In genomic region chr20:24468401-24469115, GRCh38 we compare ENCODE assay signal across 16 cellular contexts. TPM values are rescaled to one million over a fixed set of nuclear protein-coding genes. Genes with fewer than 3 reads are reported as not detected.
DNase-seq lines count a peak whose midpoint lies in the region; TF ChIP-seq lines count a peak whose summit lies in the region.
"Had no signal": no experiment of that assay in that cellular context is flagged by ENCODE, and none has a peak within 500 bp of the region (broad histone marks: within the 10 kb centered on the region; RNA-seq: fewer than 3 reads in every experiment).

No MANE protein-coding gene starts in this region.

- no peaks in the 10 kb centered on the region for H3K36me3 ChIP-seq in breast epithelium
- H3K36me3 ChIP-seq in CD4-positive, alpha-beta memory T cell (ENCODE audit: insufficient read depth, low read length): no peaks in the 10 kb centered on the region

- no peaks in the 10 kb centered on the region for H3K27me3 Mint-ChIP-seq in MCF 10A (ENCODE audit: insufficient read depth, unreplicated experiment)
- peaks cover 5% of the 10 kb centered on the region for H3K27me3 Mint-ChIP-seq in endothelial cell (ENCODE audit: unreplicated experiment)
- H3K27me3 Mint-ChIP-seq in nephron (ENCODE audit: low read depth): peaks cover 84% of the 10 kb centered on the region
- H3K27me3 Mint-ChIP-seq in type B pancreatic cell: peaks cover 84% of the 10 kb centered on the region
- peaks cover 29 to 36% of the 10 kb centered on the region in 2 donors for H3K27me3 Mint-ChIP-seq in CD4-positive, alpha-beta memory T cell

- H3K4me3 Mint-ChIP-seq in MCF 10A (ENCODE audit: unreplicated experiment) (no peak overlapping the region), endothelial cell (ENCODE audit: unreplicated experiment) (peak overlapping the region; percentile 84), nephron (peak overlapping the region; percentile 24 to 74 (median 69)), type B pancreatic cell (peak overlapping the region; percentile 72)
- no peak overlapping the region for H3K4me3 Mint-ChIP-seq in CD4-positive, alpha-beta memory T cell
- H3K4me3 Mint-ChIP-seq: activated naive CD4-positive, alpha-beta T cell treated with anti-CD3 and anti-CD28 coated beads, Interleukin-2, amount 50 U/mL, for 24 hours; stimulated activated naive B cell treated with anti-CD40 and anti-IgM and Interleukin-4, amounts not matched to agents 10 μg/mL and 1 μg/mL and 100 μg/mL, for 72 hours; T-helper 2 cell treated with Interferon-gamma antibody and Interleukin-4, amounts not matched to agents 5 μg/mL and 100 μg/mL, for 36 hours had no signal

- H3K27me3 ChIP-seq in breast epithelium: peaks cover 7 to 56% of the 10 kb centered on the region in 2 donors
- H3K27me3 ChIP-seq in CD4-positive, alpha-beta memory T cell (ENCODE audit: insufficient read depth, low read length): peaks cover 4% of the 10 kb centered on the region

- TF ChIP-seq POLR2A in breast epithelium (IDR thresholded peaks at IDR 0.05): no peak

- H3K4me1 Mint-ChIP-seq in MCF 10A (ENCODE audit: insufficient read depth, unreplicated experiment) (no peaks in the 10 kb centered on the region), endothelial cell (ENCODE audit: unreplicated experiment) (peaks cover 7% of the 10 kb centered on the region), nephron (peaks cover 49% of the 10 kb centered on the region), type B pancreatic cell (ENCODE audit: unreplicated experiment) (peaks cover 5% of the 10 kb centered on the region)
- peaks cover 0 to 6% (median 0%) of the 10 kb centered on the region in 4 donors for H3K4me1 Mint-ChIP-seq in CD4-positive, alpha-beta memory T cell

- TF ChIP-seq CTCF in breast epithelium (IDR thresholded peaks at IDR 0.05) (no peak), MCF 10A (IDR thresholded peaks at IDR 0.05; ENCODE audit: unreplicated experiment) (no peak), endothelial cell (IDR thresholded peaks at IDR 0.05; ENCODE audit: unreplicated experiment) (no peak), nephron (IDR thresholded peaks at IDR 0.05; ENCODE audit: unreplicated experiment in 3 of 3) (no peak), type B pancreatic cell (conservative IDR thresholded peaks at IDR 0.05) (no peak)

- POLR2A ChIA-PET in MCF 10A (lab: Yijun Ruan, JAX): no interaction called here
- POLR2A ChIA-PET in CD4-positive, alpha-beta memory T cell (lab: Charles Lee; ENCODE audit: partially characterized antibody): no interaction called here

- peak overlapping the region in 2 of 3 donors; percentile 39 to 48 for H3K4me3 ChIP-seq in breast epithelium
- H3K4me3 ChIP-seq in CD4-positive, alpha-beta memory T cell (ENCODE audit: low read length in 2 of 2): no peak overlapping the region

- H3K36me3 Mint-ChIP-seq in MCF 10A (ENCODE audit: insufficient read depth, unreplicated experiment): no peaks in the 10 kb centered on the region
- H3K36me3 Mint-ChIP-seq in endothelial cell (ENCODE audit: low read depth, unreplicated experiment): no peaks in the 10 kb centered on the region
- no peaks in the 10 kb centered on the region for H3K36me3 Mint-ChIP-seq in nephron (ENCODE audit: low read depth)
- no peaks in the 10 kb centered on the region for H3K36me3 Mint-ChIP-seq in type B pancreatic cell
- no peaks in the 10 kb centered on the region for H3K36me3 Mint-ChIP-seq in CD4-positive, alpha-beta memory T cell
- H3K36me3 Mint-ChIP-seq: activated naive CD4-positive, alpha-beta T cell treated with anti-CD3 and anti-CD28 coated beads, Interleukin-2, amount 50 U/mL, for 24 hours; naive B cell; stimulated activated naive B cell treated with anti-CD40 and anti-IgM and Interleukin-4, amounts not matched to agents 10 μg/mL and 1 μg/mL and 100 μg/mL, for 72 hours had no signal

- no TSS peak for BruUV-seq in MCF 10A (replicated peaks; lab: Mats Ljungman, UMichigan)

- H3K27ac ChIP-seq in breast epithelium: no peak overlapping the region
- H3K27ac ChIP-seq in CD4-positive, alpha-beta memory T cell (ENCODE audit: low read depth, low read length): no peak overlapping the region
- H3K27ac ChIP-seq: 22Rv1 had no signal

- no peak overlapping the region for H3K27ac Mint-ChIP-seq in MCF 10A (ENCODE audit: low read depth, unreplicated experiment)
- H3K27ac Mint-ChIP-seq in endothelial cell (ENCODE audit: unreplicated experiment): no peak overlapping the region
- peak overlapping the region in 1 of 3 experiments; percentile 56 for H3K27ac Mint-ChIP-seq in nephron
- H3K27ac Mint-ChIP-seq in type B pancreatic cell: no peak overlapping the region
- no peak overlapping the region for H3K27ac Mint-ChIP-seq in CD4-positive, alpha-beta memory T cell
- H3K27ac Mint-ChIP-seq: activated naive CD4-positive, alpha-beta T cell treated with anti-CD3 and anti-CD28 coated beads, Interleukin-2, amount 50 U/mL, for 24 hours; naive B cell; stimulated activated naive B cell treated with anti-CD40 and anti-IgM and Interleukin-4, amounts not matched to agents 10 μg/mL and 1 μg/mL and 100 μg/mL, for 72 hours; T-helper 2 cell treated with Interferon-gamma antibody and Interleukin-4, amounts not matched to agents 5 μg/mL and 100 μg/mL, for 36 hours had no signal

- no peaks in the 10 kb centered on the region for H3K4me1 ChIP-seq in breast epithelium
- no peaks in the 10 kb centered on the region for H3K4me1 ChIP-seq in CD4-positive, alpha-beta memory T cell (ENCODE audit: insufficient read depth, low read length)

- CTCF ChIA-PET in MCF 10A (lab: Yijun Ruan, JAX): no interaction called here
- CTCF ChIA-PET in CD4-positive, alpha-beta memory T cell (lab: Charles Lee; ENCODE audit: partially characterized antibody): no interaction called here

- intact Hi-C loops in breast epithelium (cut with DNase I; ENCODE audit: low total_unique reads): no loop called here
- intact Hi-C loops in MCF 10A (cut with micrococcal nuclease): no loop called here
- intact Hi-C loops in CD4-positive, alpha-beta memory T cell (cut with micrococcal nuclease): no loop called here

- no peaks in the 10 kb centered on the region for H3K9me3 ChIP-seq in breast epithelium
- no peaks in the 10 kb centered on the region for H3K9me3 ChIP-seq in CD4-positive, alpha-beta memory T cell (ENCODE audit: control insufficient read depth in 1 of 2, low read length in 2 of 2)

- peaks cover 20% of the 10 kb centered on the region for H3K9me3 Mint-ChIP-seq in MCF 10A (ENCODE audit: unreplicated experiment)
- no peaks in the 10 kb centered on the region for H3K9me3 Mint-ChIP-seq in endothelial cell (ENCODE audit: unreplicated experiment)
- H3K9me3 Mint-ChIP-seq in nephron: no peaks in the 10 kb centered on the region
- H3K9me3 Mint-ChIP-seq in type B pancreatic cell: no peaks in the 10 kb centered on the region
- H3K9me3 Mint-ChIP-seq in CD4-positive, alpha-beta memory T cell: peaks cover 0 to 1% (median 0%) of the 10 kb centered on the region in 8 donors
- H3K9me3 Mint-ChIP-seq: activated naive CD4-positive, alpha-beta T cell treated with anti-CD3 and anti-CD28 coated beads, Interleukin-2, amount 50 U/mL, for 24 hours; naive B cell; stimulated activated naive B cell treated with anti-CD40 and anti-IgM and Interleukin-4, amounts not matched to agents 10 μg/mL and 1 μg/mL and 100 μg/mL, for 72 hours; T-helper 2 cell treated with Interferon-gamma antibody and Interleukin-4, amounts not matched to agents 5 μg/mL and 100 μg/mL, for 36 hours had no signal

- DNase-seq in breast epithelium (ENCODE audit: low spot score in 2 of 2) (no peak), MCF 10A (ENCODE audit: unreplicated experiment) (no peak), endothelial cell (ENCODE audit: low spot score) (peak; percentile 30), type B pancreatic cell (ENCODE audit: extremely low spot score, unreplicated experiment) (no peak), kidney glomerular epithelial cell (lab: John Stamatoyannopoulos, UW) (no peak), H4 (ENCODE audit: low spot score) (no peak)
- DNase-seq in CD4-positive, alpha-beta memory T cell: no peak
- DNase-seq: Karpas-422; naive B cell; NCI-H2081 treated with DMSO at 0.1 percent for 48 hours; stimulated activated CD4-positive, alpha-beta T cell treated with anti-CD3 and anti-CD28 coated beads, Interleukin-1b, Interleukin-23, amount 100 ng/mL, for 48 hours; stimulated activated naive B cell treated with anti-CD40 and anti-IgM and Interleukin-4, amounts not matched to agents 10 μg/mL and 1 μg/mL and 100 μg/mL, for 72 hours had no signal

RNA-seq across cellular contexts. Expression of gene SYNDIG1, which starts 0.9 kb away (rescaled TPM):
- total RNA-seq in breast epithelium (under 1 TPM; under 0.01 to 0.48 (median 0.15) TPM), MCF 10A (2022) (not detected in 2 replicates), endothelial cell (ENCODE audit: unreplicated experiment) (8.1 TPM), type B pancreatic cell (ENCODE audit: low replicate concordance) (4.1 and 4.3 TPM in 2 replicates)
- total RNA-seq in H4 (2014; rRNA removed; shearing (Covaris generic)): 0.47 and 0.77 TPM in 2 replicates
- not detected for total RNA-seq in CD4-positive, alpha-beta memory T cell
- not detected for polyA plus RNA-seq in CD4-positive, alpha-beta memory T cell

Comparison
In these comparisons a context has a peak if more than half of its experiments do, and no peak if none do; other contexts are left out.
1. H3K4me3 ChIP-seq: peak in breast epithelium (2 of 3); none in CD4-positive, alpha-beta memory T cell (0 of 2).
2. H3K4me3 Mint-ChIP-seq: peak in endothelial cell (single experiment), nephron (3 of 3) and type B pancreatic cell (single experiment); none in MCF 10A (single experiment) and CD4-positive, alpha-beta memory T cell (0 of 8).